Comparison of ENCODE assay signal across 18 cellular contexts in genomic region chr10:86077871-86078638, GRCh38.
"Had no signal": no experiment of that assay in that cellular context is flagged by ENCODE, and none has a peak within 500 bp of the region (broad histone marks: within the 10 kb centered on the region; RNA-seq: fewer than 3 reads in every experiment).

No MANE protein-coding gene starts in this region.

- H3K36me3 Mint-ChIP-seq: activated naive CD8-positive, alpha-beta T cell treated with anti-CD3 and anti-CD28 coated beads, Interleukin-2, amount 10 ng/mL, durations not matched to agents 7 days and 5 days; natural killer cell; stimulated activated effector memory CD8-positive, alpha-beta T cell treated with anti-CD3 and anti-CD28 coated beads, Interleukin-12 subunit alpha, Interleukin-12 subunit beta, amount 100 ng/mL, for 72 hours had no signal

- H3K4me3 ChIP-seq: gastroesophageal sphincter, lung, mucosa of descending colon, prostate gland, right lobe of liver, thyroid gland had no signal

- DNase-seq: activated B cell treated with CpG ODN at 0.5 μM for 24 hours; activated CD4-positive, alpha-beta T cell treated with anti-CD3 and anti-CD28 coated beads, Interleukin-2, amount 10 ng/mL, durations not matched to agents 24 days and 14 days; activated naive CD4-positive, alpha-beta T cell; activated naive CD8-positive, alpha-beta T cell treated with anti-CD3 and anti-CD28 coated beads, Interleukin-2, amount 10 ng/mL, durations not matched to agents 7 days and 5 days; activated T-cell treated with anti-CD3 and anti-CD28 coated beads for 4 hours; brain microvascular endothelial cell; dermis blood vessel endothelial cell; mucosa of descending colon; natural killer cell; right lobe of liver; stimulated activated CD4-positive, alpha-beta T cell treated with anti-CD3 and anti-CD28 coated beads, Interleukin-1b, Interleukin-23, amount 100 ng/mL, for 48 hours; SW 1271 had no signal

- H3K4me1 ChIP-seq: gastroesophageal sphincter, prostate gland, right lobe of liver, thyroid gland had no signal

- H3K27me3 ChIP-seq: brain microvascular endothelial cell, gastroesophageal sphincter, right lobe of liver, thyroid gland had no signal

- FAIRE-seq: urothelium cell line had no signal

- H3K36me3 ChIP-seq: brain microvascular endothelial cell, gastroesophageal sphincter, prostate gland, right lobe of liver, thyroid gland had no signal

- H3K4me1 Mint-ChIP-seq: activated B cell treated with CpG ODN at 0.5 μM for 24 hours; activated CD4-positive, alpha-beta T cell treated with anti-CD3 and anti-CD28 coated beads, Interleukin-2, amount 10 ng/mL, durations not matched to agents 24 days and 14 days; activated naive CD8-positive, alpha-beta T cell treated with anti-CD3 and anti-CD28 coated beads, Interleukin-2, amount 10 ng/mL, durations not matched to agents 7 days and 5 days; natural killer cell; stimulated activated effector memory CD8-positive, alpha-beta T cell treated with anti-CD3 and anti-CD28 coated beads, Interleukin-12 subunit alpha, Interleukin-12 subunit beta, amount 100 ng/mL, for 72 hours had no signal

- H3K4me3 Mint-ChIP-seq: activated B cell treated with CpG ODN at 0.5 μM for 24 hours; activated CD4-positive, alpha-beta T cell treated with anti-CD3 and anti-CD28 coated beads, Interleukin-2, amount 10 ng/mL, durations not matched to agents 24 days and 14 days; activated naive CD8-positive, alpha-beta T cell treated with anti-CD3 and anti-CD28 coated beads, Interleukin-2, amount 10 ng/mL, durations not matched to agents 7 days and 5 days; natural killer cell; stimulated activated effector memory CD8-positive, alpha-beta T cell treated with anti-CD3 and anti-CD28 coated beads, Interleukin-12 subunit alpha, Interleukin-12 subunit beta, amount 100 ng/mL, for 72 hours had no signal

- H3K9me3 ChIP-seq: gastroesophageal sphincter, mucosa of descending colon, prostate gland, right lobe of liver, thyroid gland had no signal

- H3K27ac Mint-ChIP-seq: activated B cell treated with CpG ODN at 0.5 μM for 24 hours; activated CD4-positive, alpha-beta T cell treated with anti-CD3 and anti-CD28 coated beads, Interleukin-2, amount 10 ng/mL, durations not matched to agents 24 days and 14 days; activated naive CD8-positive, alpha-beta T cell treated with anti-CD3 and anti-CD28 coated beads, Interleukin-2, amount 10 ng/mL, durations not matched to agents 7 days and 5 days; natural killer cell; stimulated activated effector memory CD8-positive, alpha-beta T cell treated with anti-CD3 and anti-CD28 coated beads, Interleukin-12 subunit alpha, Interleukin-12 subunit beta, amount 100 ng/mL, for 72 hours had no signal

- H3K9me3 Mint-ChIP-seq: activated B cell treated with CpG ODN at 0.5 μM for 24 hours; activated CD4-positive, alpha-beta T cell treated with anti-CD3 and anti-CD28 coated beads, Interleukin-2, amount 10 ng/mL, durations not matched to agents 24 days and 14 days; natural killer cell had no signal

- ATAC-seq: gastroesophageal sphincter, mucosa of descending colon, natural killer cell, right lobe of liver had no signal

- H3K27ac ChIP-seq: brain microvascular endothelial cell, gastroesophageal sphincter, prostate gland, right lobe of liver, thyroid gland had no signal
